ENCODE assay signal across 7 cellular contexts in the genomic region with DNA sequence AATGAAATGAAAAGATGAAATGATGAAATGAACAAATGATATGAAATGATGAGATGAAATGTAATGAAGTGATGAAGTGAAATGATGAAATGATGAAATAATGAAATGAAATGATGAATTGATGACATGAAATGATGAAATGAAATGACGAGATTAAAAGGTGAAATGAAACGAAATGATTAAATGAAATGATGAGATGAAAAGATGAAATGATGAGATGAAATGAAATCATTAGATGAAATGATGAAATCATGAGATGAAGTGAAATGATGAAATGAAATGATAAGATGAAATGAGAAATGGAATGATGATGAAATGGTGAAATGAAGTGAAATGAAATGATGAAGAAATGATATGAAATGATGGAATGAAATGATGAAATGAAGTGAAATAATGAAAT.
DNase-seq lines count a peak whose midpoint lies in the region; ATAC-seq, FAIRE-seq and TF ChIP-seq lines count a peak whose summit lies in the region.
"Not testable (repeated sequence)": the region's sequence is repeated elsewhere in the genome, so short reads cannot be mapped to it uniquely, and the experiment has no call there.

No MANE protein-coding gene starts in this region.

- H3K9me1 ChIP-seq in K562 (ENCODE audit: control insufficient read depth, insufficient read depth, low read length) = not testable (repeated sequence)

- POLR2A ChIA-PET in PC-9 (lab: Charles Lee; ENCODE audit: unreplicated experiment); GM12878 (lab: Charles Lee); K562 (lab: Yijun Ruan, JAX); HepG2 (lab: Yijun Ruan, JAX): not testable (repeated sequence)

- not testable (repeated sequence) for DNase-seq in PC-9; GM12878 (ENCODE audit: low read depth, low spot score); K562 (ENCODE audit: extremely low read depth in 1 of 4, low spot score in 3 of 4); HepG2 (ENCODE audit: low spot score)
- DNase-seq in left kidney (ENCODE audit: low read depth, low spot score) (peak; percentile 1), myocyte (ENCODE audit: low read depth) (peak; percentile 1)

- TF ChIP-seq EP300 in GM12878 (IDR thresholded peaks at IDR 0.05; ENCODE audit: borderline replicate concordance in 1 of 2, control insufficient read depth in 1 of 2, low read depth in 2 of 2, low read length in 2 of 2); K562 (IDR thresholded peaks at IDR 0.05; ENCODE audit: low read length); HepG2 (IDR thresholded peaks at IDR 0.05; ENCODE audit: low read depth in 2 of 2, low read length in 2 of 2); HepG2 (CRISPR knock-in tag; IDR thresholded peaks at IDR 0.05; ENCODE audit: borderline replicate concordance): not testable (repeated sequence)

- not testable (repeated sequence) for FAIRE-seq in GM12878 (lab: Jason Lieb, UNC); K562 (lab: Jason Lieb, UNC); HepG2 (lab: Jason Lieb, UNC)
- FAIRE-seq in colon (lab: Jason Lieb, UNC) = peak; percentile 33

- intact Hi-C loops in PC-9 (cut with micrococcal nuclease; ENCODE audit: unreplicated experiment); GM12878 (cut with micrococcal nuclease; ENCODE audit: unreplicated experiment); K562 (cut with micrococcal nuclease); HepG2 (cut with micrococcal nuclease; ENCODE audit: unreplicated experiment): not testable (repeated sequence)

- CTCF ChIA-PET in PC-9 (lab: Charles Lee); GM12878 (lab: Yijun Ruan, JAX); K562 (lab: Yijun Ruan, JAX; ENCODE audit: low intra/inter-chr PET ratio); HepG2 (lab: Yijun Ruan, JAX; ENCODE audit: low intra/inter-chr PET ratio, low total read pairs): not testable (repeated sequence)

- RAD21 ChIA-PET in GM12878 (lab: Charles Lee; ENCODE audit: unreplicated experiment) = not testable (repeated sequence)

- H4K20me1 ChIP-seq in PC-9 (ENCODE audit: insufficient read depth); GM12878 (ENCODE audit: control insufficient read depth, insufficient read depth); K562 (replicated peaks; ENCODE audit: control insufficient read depth, insufficient read depth, low read length); HepG2 (ENCODE audit: insufficient read depth, low read length): not testable (repeated sequence)

- not testable (repeated sequence) for TF ChIP-seq RAD21 in GM12878 (IDR thresholded peaks at IDR 0.05; ENCODE audit: insufficient read depth, low read depth, low read length); K562 (CRISPR knock-in tag; conservative IDR thresholded peaks at IDR 0.05 in 1 of 2, IDR thresholded peaks at IDR 0.05 in 1 of 2); HepG2 (CRISPR knock-in tag; IDR thresholded peaks at IDR 0.05)

- H3K4me1 ChIP-seq in PC-9 (replicated peaks; ENCODE audit: insufficient read depth); GM12878 (ENCODE audit: control insufficient read depth, insufficient read depth, low read length); K562 (replicated peaks in 1 of 2; ENCODE audit: control insufficient read depth in 2 of 2, insufficient read depth in 2 of 2, low read length in 2 of 2); HepG2 (ENCODE audit: insufficient read depth, low read length): not testable (repeated sequence)

- H3K27ac ChIP-seq in PC-9 = peak overlapping the region; percentile 3; the same call in 1 of the 2 replicates
- not testable (repeated sequence) for H3K27ac ChIP-seq in GM12878 (ENCODE audit: control insufficient read depth, insufficient read depth); K562 (ENCODE audit: extremely low read depth, low read depth, low read length); HepG2 (ENCODE audit: extremely low read length, insufficient read depth, low read length)

- not testable (repeated sequence) for H3K9me3 ChIP-seq in PC-9 (ENCODE audit: insufficient read depth, low read depth); GM12878 (replicated peaks; ENCODE audit: control insufficient read depth, insufficient read depth, low read length); K562 (replicated peaks; ENCODE audit: control insufficient read depth, insufficient read depth, low read depth, low read length); HepG2 (ENCODE audit: low read length)

- not testable (repeated sequence) for H3F3A ChIP-seq in PC-9 (ENCODE audit: insufficient read depth, low read depth)

- SMC1A ChIA-PET in GM12878 (lab: Charles Lee; ENCODE audit: uncharacterized antibody, unreplicated experiment) = not testable (repeated sequence)

- ATAC-seq in GM12878, K562, HepG2: not testable (repeated sequence)

- not testable (repeated sequence) for H2AFZ ChIP-seq in PC-9; GM12878 (ENCODE audit: control insufficient read depth, low read depth, low read length); K562 (ENCODE audit: low read depth, low read length); HepG2 (ENCODE audit: low read length)

- not testable (repeated sequence) for H3K79me2 ChIP-seq in PC-9 (ENCODE audit: low read depth); GM12878 (ENCODE audit: control insufficient read depth, insufficient read depth, low read length); K562 (ENCODE audit: control insufficient read depth, insufficient read depth, low read length); HepG2 (ENCODE audit: insufficient read depth, low read length)

- H3K27me3 ChIP-seq in PC-9 (ENCODE audit: insufficient read depth, low read depth); GM12878 (replicated peaks in 1 of 2; ENCODE audit: control insufficient read depth in 2 of 2, insufficient read depth in 2 of 2, low read length in 1 of 2); K562 (ENCODE audit: control insufficient read depth in 2 of 2, insufficient read depth in 2 of 2, low read length in 2 of 2); HepG2 (ENCODE audit: control insufficient read depth in 1 of 2, insufficient read depth in 2 of 2, low read length in 2 of 2): not testable (repeated sequence)

- not testable (repeated sequence) for TF ChIP-seq POLR2A in GM12878 (IDR thresholded peaks at IDR 0.05; ENCODE audit: low read depth, low read length); K562 (conservative IDR thresholded peaks at IDR 0.05); HepG2 (IDR thresholded peaks at IDR 0.05; ENCODE audit: insufficient read depth in 1 of 2, low read depth in 2 of 2, low read length in 2 of 2)

- not testable (repeated sequence) for BruUV-seq in PC-9 (replicated peaks; lab: Mats Ljungman, UMichigan); GM12878 (replicated peaks; lab: Mats Ljungman, UMichigan); K562 (replicated peaks; lab: Mats Ljungman, UMichigan); HepG2 (replicated peaks; lab: Mats Ljungman, UMichigan)

- H3K4me3 ChIP-seq in PC-9; GM12878; K562; HepG2 (replicated peaks in 1 of 3; ENCODE audit: insufficient read depth in 1 of 3, low read depth in 2 of 3, low read length in 3 of 3): not testable (repeated sequence)

- H3K9me2 ChIP-seq in PC-9 (ENCODE audit: insufficient read depth) = not testable (repeated sequence)

- H3K4me2 ChIP-seq in PC-9; GM12878 (ENCODE audit: control insufficient read depth, insufficient read depth); K562 (ENCODE audit: insufficient read depth, low read length); HepG2 (ENCODE audit: low read depth, low read length): not testable (repeated sequence)

- not testable (repeated sequence) for TF ChIP-seq CTCF in PC-9 (conservative IDR thresholded peaks at IDR 0.05); GM12878 (IDR thresholded peaks at IDR 0.05 in 2 of 3, conservative IDR thresholded peaks at IDR 0.05 in 1 of 3; ENCODE audit: control insufficient read depth in 2 of 3, extremely low read depth in 1 of 3, insufficient read depth in 1 of 3, low read depth in 3 of 3, low read length in 3 of 3); K562 (IDR thresholded peaks at IDR 0.05 in 2 of 3, conservative IDR thresholded peaks at IDR 0.05 in 1 of 3; ENCODE audit: insufficient read depth in 2 of 3, low read depth in 1 of 3, low read length in 3 of 3); HepG2 (CRISPR knock-in tag; IDR thresholded peaks at IDR 0.05)

- not testable (repeated sequence) for H3K36me3 ChIP-seq in PC-9 (ENCODE audit: low read depth); GM12878 (ENCODE audit: control insufficient read depth in 2 of 2, insufficient read depth in 2 of 2, low read length in 1 of 2); K562 (ENCODE audit: control insufficient read depth, insufficient read depth, low read length); HepG2 (replicated peaks in 1 of 2; ENCODE audit: control insufficient read depth in 1 of 2, insufficient read depth in 2 of 2, low read length in 2 of 2)

- in situ Hi-C loops in GM12878 (cut with MboI); K562 (cut with MboI); HepG2 (cut with HindIII; ENCODE audit: extremely low pct_ligation_motif_present, low pct_unique_long_range_greater_than_20kb): not testable (repeated sequence)

- WGBS in GM12878 (ENCODE audit: insufficient coverage, insufficient replicate concordance, low lambda C conversion rate, missing lambda C conversion rate) = 9% methylated on average over 2 of the region's 2 CpGs
- 52% methylated on average over 2 of the region's 2 CpGs for WGBS in K562 (ENCODE audit: insufficient coverage, low coverage, missing lambda C conversion rate)
- WGBS in HepG2 (ENCODE audit: low lambda C conversion rate) = 0% methylated on average over 2 of the region's 2 CpGs

- not testable (repeated sequence) for H3K9ac ChIP-seq in GM12878 (ENCODE audit: control insufficient read depth, insufficient read depth, low read length); K562 (ENCODE audit: insufficient read depth in 1 of 2, low read depth in 2 of 2, low read length in 2 of 2); HepG2 (ENCODE audit: insufficient read depth, low read depth, low read length)
